19 cellular contexts compared by ENCODE assay signal in genomic region chr7:123669485-123669884, GRCh38. TPM values are rescaled to one million over a fixed set of nuclear protein-coding genes. Genes with fewer than 3 reads are reported as not detected.
DNase-seq lines count a peak whose midpoint lies in the region; ATAC-seq, FAIRE-seq and TF ChIP-seq lines count a peak whose summit lies in the region.
"Had no signal": no experiment of that assay in that cellular context is flagged by ENCODE, and none has a peak within 500 bp of the region (broad histone marks: within the 10 kb centered on the region; RNA-seq: fewer than 3 reads in every experiment).

No MANE protein-coding gene starts in this region.

- dilution Hi-C loops in mammary epithelial cell (cut with HindIII; ENCODE audit: low sequenced_read_pairs) = no loop called here

- H3K4me3 Mint-ChIP-seq in MCF 10A (ENCODE audit: unreplicated experiment) (no peak overlapping the region), progenitor cell of endocrine pancreas (ENCODE audit: low read depth) (no peak overlapping the region)
- H3K4me3 Mint-ChIP-seq in activated T-cell treated with anti-CD3 and anti-CD28 coated beads, Interleukin-2, amount 50 U/mL, for 4 hours = no peak overlapping the region
- H3K4me3 Mint-ChIP-seq: CD8-positive, alpha-beta memory T cell had no signal

- H3K27ac Mint-ChIP-seq in MCF 10A (ENCODE audit: low read depth, unreplicated experiment) = peak overlapping the region; percentile 32
- peak overlapping the region; percentile 38 for H3K27ac Mint-ChIP-seq in progenitor cell of endocrine pancreas

- TF ChIP-seq POLR2A in HepG2 (IDR thresholded peaks at IDR 0.05; ENCODE audit: insufficient read depth in 1 of 2, low read depth in 2 of 2, low read length in 2 of 2) = no peak
- no peak for TF ChIP-seq POLR2A in H54 (IDR thresholded peaks at IDR 0.05; ENCODE audit: low read depth, low read length)

- H3K9ac ChIP-seq in mammary epithelial cell (ENCODE audit: insufficient read depth, low read length) (no peak overlapping the region), HepG2 (ENCODE audit: insufficient read depth, low read depth, low read length) (no peak overlapping the region)
- H3K9ac ChIP-seq: BLaER1 had no signal

- in situ Hi-C loops in mammary epithelial cell (cut with MboI; ENCODE audit: low sequenced_read_pairs in 2 of 2) (no loop called here), HepG2 (cut with HindIII; ENCODE audit: extremely low pct_ligation_motif_present, low pct_unique_long_range_greater_than_20kb) (no loop called here)

- H3K4me1 ChIP-seq in mammary epithelial cell (ENCODE audit: insufficient read depth, low read length) = peaks cover 14% of the 10 kb centered on the region
- no peaks in the 10 kb centered on the region for H3K4me1 ChIP-seq in HepG2 (ENCODE audit: insufficient read depth, low read length)
- H3K4me1 ChIP-seq: BLaER1, Caco-2 had no signal

- H3K9me3 ChIP-seq in mammary epithelial cell (replicated peaks; ENCODE audit: insufficient read depth, low read length) = no peaks in the 10 kb centered on the region
- H3K9me3 ChIP-seq in HepG2 (ENCODE audit: low read length) = no peaks in the 10 kb centered on the region
- H3K9me3 ChIP-seq: BLaER1, Caco-2 had no signal

- H2AFZ ChIP-seq in mammary epithelial cell (ENCODE audit: low read depth, low read length) (no peak overlapping the region), HepG2 (ENCODE audit: low read length) (no peak overlapping the region)

- TF ChIP-seq CTCF in MCF 10A (IDR thresholded peaks at IDR 0.05; ENCODE audit: unreplicated experiment) = no peak
- TF ChIP-seq CTCF in mammary epithelial cell (conservative IDR thresholded peaks at IDR 0.05 in 1 of 2, IDR thresholded peaks at IDR 0.05 in 1 of 2; ENCODE audit: extremely low read depth in 1 of 2, insufficient read depth in 1 of 2, low read depth in 1 of 2, low read length in 2 of 2) = no peak
- no peak for TF ChIP-seq CTCF in HepG2 (CRISPR knock-in tag; IDR thresholded peaks at IDR 0.05)
- no peak for TF ChIP-seq CTCF in progenitor cell of endocrine pancreas (IDR thresholded peaks at IDR 0.05; ENCODE audit: unreplicated experiment)

- BruUV-seq in MCF 10A (replicated peaks; lab: Mats Ljungman, UMichigan) (no TSS peak), mammary epithelial cell (replicated peaks; lab: Mats Ljungman, UMichigan) (no TSS peak), HepG2 (replicated peaks; lab: Mats Ljungman, UMichigan) (no TSS peak)

- no peak overlapping the region for H3K4me3 ChIP-seq in mammary epithelial cell (replicated peaks in 1 of 3; ENCODE audit: insufficient read depth in 1 of 3, low read depth in 2 of 3, low read length in 3 of 3)
- no peak overlapping the region for H3K4me3 ChIP-seq in HepG2 (replicated peaks in 1 of 3; ENCODE audit: insufficient read depth in 1 of 3, low read depth in 2 of 3, low read length in 3 of 3)
- H3K4me3 ChIP-seq: BLaER1 had no signal

- H3K27me3 Mint-ChIP-seq in MCF 10A (ENCODE audit: insufficient read depth, unreplicated experiment) = no peaks in the 10 kb centered on the region
- H3K27me3 Mint-ChIP-seq in progenitor cell of endocrine pancreas = no peaks in the 10 kb centered on the region
- peaks cover 3% of the 10 kb centered on the region for H3K27me3 Mint-ChIP-seq in activated T-cell treated with anti-CD3 and anti-CD28 coated beads, Interleukin-2, amount 50 U/mL, for 4 hours (ENCODE audit: low read depth)

- peaks cover 10% of the 10 kb centered on the region for H3K4me1 Mint-ChIP-seq in MCF 10A (ENCODE audit: insufficient read depth, unreplicated experiment)
- H3K4me1 Mint-ChIP-seq in progenitor cell of endocrine pancreas (ENCODE audit: low read depth) = peaks cover 14% of the 10 kb centered on the region
- no peaks in the 10 kb centered on the region for H3K4me1 Mint-ChIP-seq in activated T-cell treated with anti-CD3 and anti-CD28 coated beads, Interleukin-2, amount 50 U/mL, for 4 hours (ENCODE audit: low read depth)
- H3K4me1 Mint-ChIP-seq: CD8-positive, alpha-beta memory T cell had no signal

- H3K27me3 ChIP-seq in mammary epithelial cell (ENCODE audit: insufficient read depth, low read length) (no peaks in the 10 kb centered on the region), HepG2 (ENCODE audit: control insufficient read depth in 1 of 2, insufficient read depth in 2 of 2, low read length in 2 of 2) (no peaks in the 10 kb centered on the region)
- H3K27me3 ChIP-seq: BLaER1 had no signal

- TF ChIP-seq EP300 in HepG2 (IDR thresholded peaks at IDR 0.05; ENCODE audit: low read depth in 2 of 2, low read length in 2 of 2) (no peak), HepG2 (CRISPR knock-in tag; IDR thresholded peaks at IDR 0.05; ENCODE audit: borderline replicate concordance) (no peak)

- H3K79me2 ChIP-seq in mammary epithelial cell (ENCODE audit: insufficient read depth, low read length) (no peaks in the 10 kb centered on the region), HepG2 (ENCODE audit: insufficient read depth, low read length) (no peaks in the 10 kb centered on the region)

- DNase-seq in MCF 10A (ENCODE audit: unreplicated experiment) = no peak
- DNase-seq in mammary epithelial cell = no peak
- DNase-seq in HuH-7.5 (ENCODE audit: low spot score) = peak; percentile 11
- no peak for DNase-seq in HepG2 (ENCODE audit: low spot score)
- DNase-seq in progenitor cell of endocrine pancreas (ENCODE audit: low spot score, unreplicated experiment) = no peak
- no peak for DNase-seq in dermis blood vessel endothelial cell
- DNase-seq in activated T-cell treated with anti-CD3 and anti-CD28 coated beads, Interleukin-2, amount 50 U/mL, for 4 hours = no peak
- no peak for DNase-seq in H54 (ENCODE audit: insufficient read length, low spot score)
- DNase-seq: AML-193; Caco-2; CD8-positive, alpha-beta memory T cell; DND-41; GF-D8; H7 had no signal

- H4K20me1 ChIP-seq in mammary epithelial cell (ENCODE audit: insufficient read depth, low read length) = no peaks in the 10 kb centered on the region
- H4K20me1 ChIP-seq in HepG2 (ENCODE audit: insufficient read depth, low read length) = no peaks in the 10 kb centered on the region
- H4K20me1 ChIP-seq: BLaER1 had no signal

- CTCF ChIA-PET in MCF 10A (lab: Yijun Ruan, JAX) = interaction anchor here (0.6 to 1.5 kb wide), 3 partner anchors 10 to 182 kb away, joined by 3 read pairs; no protein-coding TSS in a partner anchor
- CTCF ChIA-PET in mammary epithelial cell (lab: Charles Lee; ENCODE audit: low non-redundant PET) = no interaction called here
- CTCF ChIA-PET in HepG2 (lab: Yijun Ruan, JAX; ENCODE audit: low intra/inter-chr PET ratio, low total read pairs) = no interaction called here

- WGBS in mammary epithelial cell (ENCODE audit: low coverage, missing lambda C conversion rate) = 86% methylated on average over 7 of the region's 7 CpGs
- WGBS in HepG2 (ENCODE audit: low lambda C conversion rate) = 53% methylated on average over 7 of the region's 7 CpGs

- H3K9me3 Mint-ChIP-seq in MCF 10A (ENCODE audit: unreplicated experiment) = no peaks in the 10 kb centered on the region
- no peaks in the 10 kb centered on the region for H3K9me3 Mint-ChIP-seq in progenitor cell of endocrine pancreas (ENCODE audit: low read depth)
- no peaks in the 10 kb centered on the region for H3K9me3 Mint-ChIP-seq in activated T-cell treated with anti-CD3 and anti-CD28 coated beads, Interleukin-2, amount 50 U/mL, for 4 hours

- ATAC-seq in HepG2 = peak; percentile 27
- no peak for ATAC-seq in activated T-cell treated with anti-CD3 and anti-CD28 coated beads, Interleukin-2, amount 50 U/mL, for 4 hours

- H3K27ac ChIP-seq in mammary epithelial cell (ENCODE audit: insufficient read depth, low read depth, low read length) (no peak overlapping the region), HepG2 (ENCODE audit: extremely low read length, insufficient read depth, low read length) (no peak overlapping the region)
- H3K27ac ChIP-seq: 22Rv1, BLaER1, HL-60 had no signal

- H3K4me2 ChIP-seq in mammary epithelial cell (ENCODE audit: insufficient read depth, low read depth, low read length) = no peak overlapping the region
- H3K4me2 ChIP-seq in HepG2 (ENCODE audit: low read depth, low read length) = no peak overlapping the region
- H3K4me2 ChIP-seq: BLaER1 had no signal

- H3K36me3 ChIP-seq in mammary epithelial cell (ENCODE audit: insufficient read depth, low read length) (no peaks in the 10 kb centered on the region), HepG2 (replicated peaks in 1 of 2; ENCODE audit: control insufficient read depth in 1 of 2, insufficient read depth in 2 of 2, low read length in 2 of 2) (no peaks in the 10 kb centered on the region)
- H3K36me3 ChIP-seq: BLaER1 had no signal

- no peak for TF ChIP-seq RAD21 in HepG2 (CRISPR knock-in tag; IDR thresholded peaks at IDR 0.05)

- no peaks in the 10 kb centered on the region for H3K36me3 Mint-ChIP-seq in MCF 10A (ENCODE audit: insufficient read depth, unreplicated experiment)
- H3K36me3 Mint-ChIP-seq in progenitor cell of endocrine pancreas (ENCODE audit: insufficient read depth) = no peaks in the 10 kb centered on the region
- H3K36me3 Mint-ChIP-seq in activated T-cell treated with anti-CD3 and anti-CD28 coated beads, Interleukin-2, amount 50 U/mL, for 4 hours (ENCODE audit: insufficient read depth) = no peaks in the 10 kb centered on the region
- H3K36me3 Mint-ChIP-seq: CD8-positive, alpha-beta memory T cell had no signal

- intact Hi-C loops in MCF 10A (cut with micrococcal nuclease) = no loop called here
- intact Hi-C loops in mammary epithelial cell (cut with micrococcal nuclease) = no loop called here
- intact Hi-C loops in HepG2 (cut with micrococcal nuclease; ENCODE audit: unreplicated experiment) = no loop called here

- POLR2A ChIA-PET in MCF 10A (lab: Yijun Ruan, JAX) = interaction anchor here (0.5 to 1.5 kb wide), 4 partner anchors 12 to 1521 kb away, joined by 3 to 6 read pairs (median 4); no protein-coding TSS in a partner anchor
- POLR2A ChIA-PET in HepG2 (lab: Yijun Ruan, JAX) = no interaction called here

- FAIRE-seq in HepG2 (lab: Jason Lieb, UNC) (no peak), H54 (lab: Jason Lieb, UNC) (no peak)
- FAIRE-seq: GM19239 had no signal

RNA-seq across cellular contexts. Expression of gene LMOD2, which starts 13.8 kb away (rescaled TPM):
- not detected in 2 replicates for total RNA-seq in MCF 10A (2022)
- not detected for total RNA-seq in mammary epithelial cell
- polyA plus RNA-seq in mammary epithelial cell = not detected
- polyA minus RNA-seq in mammary epithelial cell = not detected
- total RNA-seq in HepG2 (2016; rRNA removed; fragmentation: Illumina TruSeq; extraction: Trizol) = not detected in 2 replicates
- total RNA-seq in HepG2 (2016; cell fraction: cytosol; rRNA removed; fragmentation: Illumina TruSeq; extraction: Trizol; ENCODE audit: low read depth) = not detected in 2 replicates
- total RNA-seq in HepG2 (2016; cell fraction: insoluble cytoplasmic fraction; rRNA removed; fragmentation: Illumina TruSeq; extraction: Trizol) = not detected in 2 replicates
- total RNA-seq in HepG2 (2016; cell fraction: membrane; rRNA removed; fragmentation: Illumina TruSeq; extraction: Trizol) = not detected in 2 replicates
- not detected in 2 replicates for total RNA-seq in HepG2 (2016; cell fraction: nucleus; rRNA removed; fragmentation: Illumina TruSeq; extraction: Trizol)
- not detected in 2 replicates for polyA plus RNA-seq in HepG2 (2011; rRNA removed)
- not detected in 2 replicates for polyA plus RNA-seq in HepG2 (2011; cell fraction: cytosol; rRNA removed)
- not detected in 2 replicates for polyA plus RNA-seq in HepG2 (2011; cell fraction: nucleus; rRNA removed)
- not detected in 2 replicates for polyA plus RNA-seq in HepG2 (2012)
- polyA plus RNA-seq in HepG2 (2016; cell fraction: cytosol; fragmentation: Illumina TruSeq; extraction: Trizol; ENCODE audit: low read depth) = not detected in 2 replicates
- polyA plus RNA-seq in HepG2 (2016; cell fraction: insoluble cytoplasmic fraction; fragmentation: Illumina TruSeq; extraction: Trizol; ENCODE audit: low read depth) = not detected in 2 replicates
- not detected in 2 replicates for polyA plus RNA-seq in HepG2 (2016; cell fraction: membrane; fragmentation: Illumina TruSeq; extraction: Trizol; ENCODE audit: low read depth)
- not detected in 2 replicates for polyA plus RNA-seq in HepG2 (2016; cell fraction: nucleus; fragmentation: Illumina TruSeq; extraction: Trizol; ENCODE audit: insufficient read depth, low read depth)
- polyA minus RNA-seq in HepG2 (2011; rRNA and poly(A)+ RNA removed; ENCODE audit: low replicate concordance) = not detected in 2 replicates
- not detected in 2 replicates for polyA minus RNA-seq in HepG2 (2011; cell fraction: cytosol; rRNA and poly(A)+ RNA removed)
- not detected in 2 replicates for polyA minus RNA-seq in HepG2 (2011; cell fraction: nucleus; rRNA and poly(A)+ RNA removed)
- not detected in 2 replicates for total RNA-seq in progenitor cell of endocrine pancreas
- not detected in 2 replicates for total RNA-seq in dermis blood vessel endothelial cell
- total RNA-seq in activated T-cell treated with anti-CD3 and anti-CD28 coated beads, Interleukin-2, amount 50 U/mL, for 4 hours = not detected
- total RNA-seq: A673; Caco-2; CD8-positive, alpha-beta memory T cell; H7 had no signal
- polyA plus RNA-seq: CD8-positive, alpha-beta memory T cell had no signal
